In the genomic region with DNA sequence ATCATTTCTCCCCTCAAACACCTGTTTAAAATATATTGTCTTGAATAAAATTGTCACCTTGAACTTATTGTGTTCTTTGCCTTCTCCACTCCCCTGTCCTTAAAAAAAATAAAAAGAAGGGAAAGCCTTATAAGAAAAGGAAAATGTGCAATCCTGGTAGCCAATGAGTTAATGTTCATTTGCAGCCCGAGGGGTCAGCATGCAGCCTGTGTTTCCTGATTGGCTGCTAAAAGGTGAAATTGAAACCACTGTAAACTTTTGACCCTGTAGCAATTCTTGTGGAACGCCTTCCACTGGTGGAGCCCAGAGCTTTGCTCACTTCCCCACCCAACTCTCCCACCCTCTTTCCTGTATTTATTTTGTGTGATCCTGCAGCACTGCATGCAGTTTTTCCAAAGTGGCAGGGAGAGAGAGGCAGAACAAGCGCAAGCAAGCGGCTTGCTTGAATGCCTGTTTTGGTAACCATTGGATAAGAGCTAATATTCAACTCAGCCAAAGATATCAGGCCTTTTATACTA, we compare ENCODE assay signal across 8 cellular contexts.
DNase-seq lines count a peak whose midpoint lies in the region; ATAC-seq and TF ChIP-seq lines count a peak whose summit lies in the region.

No MANE protein-coding gene starts in this region.

- peak overlapping the region; percentile 66 for H3K27ac Mint-ChIP-seq in CD4-positive, alpha-beta T cell

- H4K20me1 ChIP-seq in Loucy (ENCODE audit: insufficient read depth, low read length, poor library complexity, severe bottlenecking): peaks cover 6% of the 10 kb centered on the region

- peaks cover 29% of the 10 kb centered on the region for H3K4me1 ChIP-seq in Loucy (ENCODE audit: insufficient read depth, low read length, poor library complexity, severe bottlenecking)
- peaks cover 29% of the 10 kb centered on the region for H3K4me1 ChIP-seq in SJCRH30
- H3K4me1 ChIP-seq in lung (ENCODE audit: control insufficient read depth in 2 of 2, insufficient read depth in 2 of 2, low read length in 2 of 2): peaks cover 8 to 36% of the 10 kb centered on the region in 2 donors
- peaks cover 44 to 50% of the 10 kb centered on the region in 2 donors for H3K4me1 ChIP-seq in thyroid gland

- H2AFZ ChIP-seq in Loucy (ENCODE audit: low read length): no peak overlapping the region

- TF ChIP-seq CTCF in CD4-positive, alpha-beta T cell (IDR thresholded peaks at IDR 0.05): no peak
- no peak for TF ChIP-seq CTCF in Loucy (conservative IDR thresholded peaks at IDR 0.05; ENCODE audit: low read length)
- peak in 2 of 56 donors; percentile 17 to 18 for TF ChIP-seq CTCF in dorsolateral prefrontal cortex (IDR thresholded peaks at IDR 0.05 in 54 of 56, conservative IDR thresholded peaks at IDR 0.05 in 2 of 56; ENCODE audit: low read depth in 1 of 56, partially characterized antibody in 56 of 56)
- no peak for TF ChIP-seq CTCF in lung (IDR thresholded peaks at IDR 0.05; ENCODE audit: control extremely low read depth, extremely low read depth)
- no peak for TF ChIP-seq CTCF in thyroid gland (IDR thresholded peaks at IDR 0.05)

- H3K9me3 ChIP-seq in CD4-positive, alpha-beta T cell (ENCODE audit: control insufficient read depth, low read length): no peaks in the 10 kb centered on the region
- H3K9me3 ChIP-seq in Loucy (ENCODE audit: insufficient read depth, low read depth, low read length): no peaks in the 10 kb centered on the region; the same call in 1 of the 2 replicates
- H3K9me3 ChIP-seq in SJCRH30 (replicated peaks): no peaks in the 10 kb centered on the region
- H3K9me3 ChIP-seq in lung (ENCODE audit: control insufficient read depth in 2 of 2, insufficient read depth in 1 of 2, low read length in 1 of 2): peaks cover 0 to 1% of the 10 kb centered on the region in 2 donors
- H3K9me3 ChIP-seq in thyroid gland: no peaks in the 10 kb centered on the region

- DNase-seq in CD4-positive, alpha-beta T cell: no peak
- DNase-seq in SJCRH30: peak; percentile 91 to 98
- peak in 2 of 10 donors; percentile 21 to 31 for DNase-seq in dorsolateral prefrontal cortex
- DNase-seq in lung (ENCODE audit: low spot score): peak; percentile 62
- peak; percentile 73 to 77 for DNase-seq in thyroid gland

- peaks cover 26% of the 10 kb centered on the region; the same call in 1 of the 2 replicates for H3K79me2 ChIP-seq in Loucy (ENCODE audit: insufficient read depth, low read length)

- POLR2A ChIA-PET in CD4-positive, alpha-beta T cell (lab: Charles Lee): interaction anchor here (1.1 kb wide), 1 partner anchor 74 kb away, joined by 7 read pairs; no protein-coding TSS in a partner anchor

- H3K9me3 Mint-ChIP-seq in CD4-positive, alpha-beta T cell: no peaks in the 10 kb centered on the region

- no peak overlapping the region for H3K9ac ChIP-seq in Loucy (ENCODE audit: low read depth, low read length, poor library complexity, severe bottlenecking)

- H3K27me3 ChIP-seq in CD4-positive, alpha-beta T cell (ENCODE audit: control insufficient read depth, insufficient read depth, low read length): no peaks in the 10 kb centered on the region
- H3K27me3 ChIP-seq in Loucy (ENCODE audit: insufficient read depth, low read length, poor library complexity, severe bottlenecking) (no peaks in the 10 kb centered on the region), SJCRH30 (no peaks in the 10 kb centered on the region), dorsolateral prefrontal cortex (no peaks in the 10 kb centered on the region), lung (ENCODE audit: control insufficient read depth, insufficient read depth) (no peaks in the 10 kb centered on the region), thyroid gland (no peaks in the 10 kb centered on the region)

- no peaks in the 10 kb centered on the region for H3K9me2 ChIP-seq in Loucy (replicated peaks; ENCODE audit: low read depth, low read length)

- peak overlapping the region; percentile 50 for H3K4me2 ChIP-seq in Loucy (ENCODE audit: low read depth, low read length, poor library complexity, severe bottlenecking)

- H3K4me1 Mint-ChIP-seq in CD4-positive, alpha-beta T cell (ENCODE audit: low read depth): peaks cover 90% of the 10 kb centered on the region

- H3K36me3 ChIP-seq in Loucy (ENCODE audit: insufficient read depth, low read length): no peaks in the 10 kb centered on the region
- H3K36me3 ChIP-seq in SJCRH30: no peaks in the 10 kb centered on the region
- peaks cover 0 to 2% of the 10 kb centered on the region in 2 donors for H3K36me3 ChIP-seq in lung (ENCODE audit: control insufficient read depth in 2 of 2, insufficient read depth in 2 of 2, low read length in 2 of 2)
- H3K36me3 ChIP-seq in thyroid gland: no peaks in the 10 kb centered on the region

- H3K27me3 Mint-ChIP-seq in CD4-positive, alpha-beta T cell: no peaks in the 10 kb centered on the region

- CTCF ChIA-PET in CD4-positive, alpha-beta T cell (lab: Charles Lee): no interaction called here

- H3K4me3 ChIP-seq in Loucy (ENCODE audit: low read length, poor library complexity, severe bottlenecking) (peak overlapping the region; percentile 10), SJCRH30 (peak overlapping the region; percentile 36), dorsolateral prefrontal cortex (peak overlapping the region in 56 of 59 donors; percentile 1 to 64 (median 39)), lung (no peak overlapping the region), thyroid gland (replicated peaks in 1 of 3) (no peak overlapping the region)

- no peaks in the 10 kb centered on the region for H3F3A ChIP-seq in Loucy (ENCODE audit: low read depth)

- TF ChIP-seq POLR2A in thyroid gland (IDR thresholded peaks at IDR 0.05): peak in 1 of 2 donors; percentile 22

- intact Hi-C loops in CD4-positive, alpha-beta T cell (cut with DNase I, micrococcal nuclease): no loop called here
- intact Hi-C loops in dorsolateral prefrontal cortex (cut with DNase I) (no loop called here), thyroid gland (cut with DNase I) (no loop called here)

- peaks cover 14% of the 10 kb centered on the region for H3K36me3 Mint-ChIP-seq in CD4-positive, alpha-beta T cell (ENCODE audit: low read depth)

- no peak overlapping the region for H3K27ac ChIP-seq in CD4-positive, alpha-beta T cell (ENCODE audit: low read depth, low read length)
- H3K27ac ChIP-seq in SJCRH30 (peak overlapping the region; percentile 11; the same call in 1 of the 2 replicates), dorsolateral prefrontal cortex (peak overlapping the region in 50 of 59 donors; percentile 0 to 78 (median 52)), lung (ENCODE audit: low read depth in 1 of 2, low read length in 1 of 2) (peak overlapping the region; percentile 3 to 6), thyroid gland (peak overlapping the region; percentile 32 to 67 (median 40))

- WGBS in lung, 2 donors: 5% methylated on average over 4 of the region's 4 CpGs
- WGBS in thyroid gland, 2 donors: 3 to 4% methylated on average over 4 of the region's 4 CpGs

- no peak for ATAC-seq in CD4-positive, alpha-beta T cell (ENCODE audit: poor library complexity)
- ATAC-seq in GM19324 (IDR thresholded peaks at IDR 0.05; ENCODE audit: low FRiP score, unreplicated experiment): peak; percentile 64
- ATAC-seq in lung (ENCODE audit: insufficient read depth, low FRiP score): peak; percentile 86
- ATAC-seq in HG02642 (IDR thresholded peaks at IDR 0.05; ENCODE audit: poor library complexity, unreplicated experiment): no peak

- peak overlapping the region; percentile 23 for H3K4me3 Mint-ChIP-seq in CD4-positive, alpha-beta T cell

Comparison
In these comparisons a context has a peak if more than half of its experiments do, and no peak if none do; other contexts are left out.
1. ATAC-seq: peak in GM19324 (single experiment) and lung (single experiment); none in CD4-positive, alpha-beta T cell (single experiment) and HG02642 (single experiment).
2. DNase-seq: peak in SJCRH30 (2 of 2), lung (single experiment) and thyroid gland (2 of 2); none in CD4-positive, alpha-beta T cell (0 of 10).
3. H3K4me3 ChIP-seq: peak in Loucy (single experiment), SJCRH30 (single experiment) and dorsolateral prefrontal cortex (56 of 59); none in lung (single experiment) and thyroid gland (0 of 3).